ENCODE assay signal across 1 cellular context in the genomic region with DNA sequence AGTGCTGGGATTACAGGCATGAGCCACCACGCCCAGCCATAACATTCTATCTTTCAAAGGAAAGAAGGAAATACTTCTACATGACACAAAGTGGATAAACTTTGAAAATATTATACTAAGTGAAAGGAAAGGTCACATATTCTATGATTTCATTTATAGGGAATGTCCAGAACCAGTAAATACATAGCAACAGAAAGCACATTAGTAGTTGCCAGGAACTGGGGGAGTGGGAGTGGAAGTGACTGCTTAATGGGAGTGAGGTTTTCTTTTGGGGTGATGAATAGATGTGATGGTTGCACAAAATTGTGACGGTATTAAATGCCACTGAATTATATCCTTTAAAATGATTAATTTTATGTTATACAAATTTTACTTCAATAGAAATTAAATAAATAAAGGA.
TF ChIP-seq lines count a peak whose summit lies in the region.

No MANE protein-coding gene starts in this region.

TF ChIP-seq in IMR-90, 13 proteins besides CTCF, POLR2A, EP300 and RAD21:
- TF ChIP-seq RFX5 (IDR thresholded peaks at IDR 0.05; ENCODE audit: low read depth, low read length), result no peak
- no peak for TF ChIP-seq MAZ (IDR thresholded peaks at IDR 0.05; ENCODE audit: borderline replicate concordance, low read depth, low read length)
- no peak for TF ChIP-seq BHLHE40 (IDR thresholded peaks at IDR 0.05; ENCODE audit: low read depth, low read length)
- TF ChIP-seq, protein P1, sequence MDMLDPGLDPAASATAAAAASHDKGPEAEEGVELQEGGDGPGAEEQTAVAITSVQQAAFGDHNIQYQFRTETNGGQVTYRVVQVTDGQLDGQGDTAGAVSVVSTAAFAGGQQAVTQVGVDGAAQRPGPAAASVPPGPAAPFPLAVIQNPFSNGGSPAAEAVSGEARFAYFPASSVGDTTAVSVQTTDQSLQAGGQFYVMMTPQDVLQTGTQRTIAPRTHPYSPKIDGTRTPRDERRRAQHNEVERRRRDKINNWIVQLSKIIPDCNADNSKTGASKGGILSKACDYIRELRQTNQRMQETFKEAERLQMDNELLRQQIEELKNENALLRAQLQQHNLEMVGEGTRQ (IDR thresholded peaks at IDR 0.05; ENCODE audit: low read depth, low read length), result no peak
- TF ChIP-seq FOS (IDR thresholded peaks at IDR 0.05; ENCODE audit: low read depth, low read length), result no peak
- no peak for TF ChIP-seq NFE2L2 (IDR thresholded peaks at IDR 0.05; ENCODE audit: low read depth, low read length)
- TF ChIP-seq CHD1 (IDR thresholded peaks at IDR 0.05; ENCODE audit: low read depth, low read length), result no peak
- TF ChIP-seq MXI1 (IDR thresholded peaks at IDR 0.05; ENCODE audit: borderline replicate concordance, low read depth, low read length), result no peak
